ENCODE assay signal across 13 cellular contexts in the genomic region with DNA sequence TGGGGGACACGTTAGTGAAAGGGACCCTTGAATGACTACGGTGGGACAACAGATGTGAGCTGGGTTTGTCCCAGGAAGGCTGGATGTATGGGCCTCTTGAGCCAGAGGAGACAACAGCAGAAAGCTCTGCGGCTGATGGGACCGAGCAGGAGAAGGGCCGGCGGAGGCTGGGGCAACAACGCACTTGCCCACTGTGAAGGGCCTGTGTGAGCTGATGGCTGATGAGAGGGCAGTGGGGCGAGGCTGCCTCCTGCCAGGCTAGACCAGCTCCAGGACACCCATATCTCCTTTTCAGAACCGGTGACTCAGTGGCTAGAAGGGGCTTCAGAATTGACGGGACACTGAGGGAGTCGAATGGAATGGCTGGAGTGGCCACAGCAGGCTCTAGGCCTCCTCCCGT.
A peak's percentile ranks its signal among the peaks of the same experiment; 100 is the strongest.
DNase-seq lines count a peak whose midpoint lies in the region; ATAC-seq, FAIRE-seq and TF ChIP-seq lines count a peak whose summit lies in the region.
"Had no signal": no experiment of that assay in that cellular context is flagged by ENCODE, and none has a peak within 500 bp of the region (broad histone marks: within the 10 kb centered on the region; RNA-seq: fewer than 3 reads in every experiment).

No MANE protein-coding gene starts in this region.

- H3K4me1 ChIP-seq in A549 (peaks cover 82% of the 10 kb centered on the region), mammary epithelial cell (ENCODE audit: insufficient read depth, low read length) (peaks cover 74% of the 10 kb centered on the region)

- no TSS peak for BruUV-seq in mammary epithelial cell (replicated peaks; lab: Mats Ljungman, UMichigan)

- H3K27me3 ChIP-seq in mammary epithelial cell (ENCODE audit: insufficient read depth, low read length), result no peaks in the 10 kb centered on the region
- H3K27me3 ChIP-seq: SJCRH30 had no signal

- POLR2A ChIA-PET in A549 (lab: Yijun Ruan, JAX), result no interaction called here

- H3K9me3 Mint-ChIP-seq in HFFc6 (no peaks in the 10 kb centered on the region), nephron (no peaks in the 10 kb centered on the region)
- H3K9me3 Mint-ChIP-seq: stimulated activated naive B cell treated with anti-CD40 and anti-IgM and Interleukin-4, amounts not matched to agents 10 μg/mL and 1 μg/mL and 100 μg/mL, for 72 hours had no signal

- H3K27ac ChIP-seq in A549, result peak overlapping the region; percentile 85 to 87
- peak overlapping the region; percentile 55 for H3K27ac ChIP-seq in mammary epithelial cell (ENCODE audit: insufficient read depth, low read depth, low read length)
- H3K27ac ChIP-seq: SJCRH30 had no signal

- peaks cover 80% of the 10 kb centered on the region for H3K4me1 Mint-ChIP-seq in HFFc6 (ENCODE audit: low read depth)
- peaks cover 85% of the 10 kb centered on the region for H3K4me1 Mint-ChIP-seq in nephron

- TF ChIP-seq CTCF in A549 (IDR thresholded peaks at IDR 0.05), result no peak
- no peak for TF ChIP-seq CTCF in HFFc6 (IDR thresholded peaks at IDR 0.05)
- TF ChIP-seq CTCF in mammary epithelial cell (conservative IDR thresholded peaks at IDR 0.05 in 1 of 2, IDR thresholded peaks at IDR 0.05 in 1 of 2; ENCODE audit: extremely low read depth in 1 of 2, insufficient read depth in 1 of 2, low read depth in 1 of 2, low read length in 2 of 2), result no peak
- no peak for TF ChIP-seq CTCF in nephron (IDR thresholded peaks at IDR 0.05; ENCODE audit: unreplicated experiment in 3 of 3)

- TF ChIP-seq POLR2A in A549 (IDR thresholded peaks at IDR 0.05; ENCODE audit: low read length), result no peak

- intact Hi-C loops in mammary epithelial cell (cut with micrococcal nuclease), result no loop called here

- TF ChIP-seq RAD21 in A549 (conservative IDR thresholded peaks at IDR 0.05 in 1 of 2, IDR thresholded peaks at IDR 0.05 in 1 of 2), result no peak

- H3K9me3 ChIP-seq in A549, result no peaks in the 10 kb centered on the region
- no peaks in the 10 kb centered on the region for H3K9me3 ChIP-seq in mammary epithelial cell (replicated peaks; ENCODE audit: insufficient read depth, low read length)
- H3K9me3 ChIP-seq: SJCRH30 had no signal

- WGBS in A549 (ENCODE audit: missing lambda C conversion rate), result 88% methylated on average over 12 of the region's 12 CpGs
- 88% methylated on average over 11 of the region's 12 CpGs for WGBS in mammary epithelial cell (ENCODE audit: low coverage, missing lambda C conversion rate)

- ATAC-seq in A549, result no peak
- ATAC-seq in HG03159 (IDR thresholded peaks at IDR 0.05; ENCODE audit: unreplicated experiment), result no peak
- ATAC-seq in HG03378 (IDR thresholded peaks at IDR 0.05; ENCODE audit: unreplicated experiment), result no peak

- H3K27me3 Mint-ChIP-seq in HFFc6 (ENCODE audit: insufficient read depth), result peaks cover 6% of the 10 kb centered on the region
- no peaks in the 10 kb centered on the region for H3K27me3 Mint-ChIP-seq in nephron (ENCODE audit: low read depth)
- H3K27me3 Mint-ChIP-seq: stimulated activated naive B cell treated with anti-CD40 and anti-IgM and Interleukin-4, amounts not matched to agents 10 μg/mL and 1 μg/mL and 100 μg/mL, for 72 hours had no signal

- H3K4me3 ChIP-seq in A549 (no peak overlapping the region), mammary epithelial cell (replicated peaks in 1 of 3; ENCODE audit: insufficient read depth in 1 of 3, low read depth in 2 of 3, low read length in 3 of 3) (no peak overlapping the region)
- H3K4me3 ChIP-seq: SJCRH30 had no signal

- H3K79me2 ChIP-seq in mammary epithelial cell (ENCODE audit: insufficient read depth, low read length), result peaks cover 97% of the 10 kb centered on the region

- no peak for TF ChIP-seq EP300 in A549 (IDR thresholded peaks at IDR 0.05)

- CTCF ChIA-PET in A549 (lab: Yijun Ruan, JAX) (interaction anchor here (0.8 to 4.8 kb wide), 6 partner anchors 16 to 105 kb away, joined by 3 to 22 read pairs (median 4); no protein-coding TSS in a partner anchor), mammary epithelial cell (lab: Charles Lee; ENCODE audit: low non-redundant PET) (no interaction called here)

- H3K9ac ChIP-seq in mammary epithelial cell (ENCODE audit: insufficient read depth, low read length), result no peak overlapping the region

- H2AFZ ChIP-seq in mammary epithelial cell (ENCODE audit: low read depth, low read length), result no peak overlapping the region

- no peak for DNase-seq in A549 (ENCODE audit: low read depth in 1 of 2, low spot score in 1 of 2)
- DNase-seq in HFFc6, result no peak
- no peak for DNase-seq in mammary epithelial cell
- DNase-seq in SW480 (ENCODE audit: low spot score), result no peak
- no peak for DNase-seq in NOMO-1 (lab: John Stamatoyannopoulos, UW; ENCODE audit: unreplicated experiment in 2 of 2)
- DNase-seq: activated CD8-positive, alpha-beta memory T cell treated with anti-CD3 and anti-CD28 coated beads, Interleukin-2, amount 50 U/mL, for 48 hours; NCI-H1436 treated with DMSO at 0.1 percent for 48 hours; SJCRH30; stimulated activated naive B cell treated with anti-CD40 and anti-IgM and Interleukin-4, amounts not matched to agents 10 μg/mL and 1 μg/mL and 100 μg/mL, for 72 hours had no signal

- H3K36me3 Mint-ChIP-seq in HFFc6 (ENCODE audit: low read depth), result 0 out of 2 replicates have a peak, but pooled peaks cover 5% of the 10 kb centered on the region
- no peaks in the 10 kb centered on the region for H3K36me3 Mint-ChIP-seq in nephron (ENCODE audit: low read depth)

- H4K20me1 ChIP-seq in mammary epithelial cell (ENCODE audit: insufficient read depth, low read length), result no peaks in the 10 kb centered on the region

- peak overlapping the region; percentile 71 for H3K4me2 ChIP-seq in A549
- no peak overlapping the region for H3K4me2 ChIP-seq in mammary epithelial cell (ENCODE audit: insufficient read depth, low read depth, low read length)

- dilution Hi-C loops in mammary epithelial cell (cut with HindIII; ENCODE audit: low sequenced_read_pairs), result no loop called here

- H3K27ac Mint-ChIP-seq in HFFc6 (peak overlapping the region; percentile 98), nephron (peak overlapping the region; percentile 63 to 95 (median 92))

- in situ Hi-C loops in mammary epithelial cell (cut with MboI; ENCODE audit: low sequenced_read_pairs in 2 of 2), result no loop called here

- no peak for FAIRE-seq in A549 (lab: Jason Lieb, UNC)
- FAIRE-seq: islet of Langerhans had no signal

- H3K36me3 ChIP-seq in mammary epithelial cell (ENCODE audit: insufficient read depth, low read length), result peaks cover 3% of the 10 kb centered on the region

- H3K4me3 Mint-ChIP-seq in HFFc6 (peak overlapping the region; percentile 41), nephron (no peak overlapping the region)

TF ChIP-seq in A549, 52 proteins besides CTCF, POLR2A, EP300 and RAD21:
- TF ChIP-seq CHD4 (IDR thresholded peaks at IDR 0.05; ENCODE audit: borderline replicate concordance) (no peak), TFCP2L1 (CRISPR knock-in tag; IDR thresholded peaks at IDR 0.05) (no peak), FOSB (CRISPR knock-in tag; IDR thresholded peaks at IDR 0.05) (no peak), CBX2 (IDR thresholded peaks at IDR 0.05; ENCODE audit: borderline replicate concordance, low read depth) (no peak), HOXB5 (CRISPR knock-in tag; IDR thresholded peaks at IDR 0.05) (no peak), GATA3 (IDR thresholded peaks at IDR 0.05; ENCODE audit: borderline replicate concordance) (no peak), HOXA7 (CRISPR knock-in tag; IDR thresholded peaks at IDR 0.05) (no peak), ZFP36 (IDR thresholded peaks at IDR 0.05; ENCODE audit: borderline replicate concordance, partially characterized antibody) (no peak), ESRRA (IDR thresholded peaks at IDR 0.05; ENCODE audit: borderline replicate concordance, low read length) (no peak), FOSL2 (IDR thresholded peaks at IDR 0.05) (no peak), FOSL2 (CRISPR knock-in tag; IDR thresholded peaks at IDR 0.05) (no peak), HEYL (CRISPR knock-in tag; IDR thresholded peaks at IDR 0.05) (no peak)
- TF ChIP-seq, protein P1, sequence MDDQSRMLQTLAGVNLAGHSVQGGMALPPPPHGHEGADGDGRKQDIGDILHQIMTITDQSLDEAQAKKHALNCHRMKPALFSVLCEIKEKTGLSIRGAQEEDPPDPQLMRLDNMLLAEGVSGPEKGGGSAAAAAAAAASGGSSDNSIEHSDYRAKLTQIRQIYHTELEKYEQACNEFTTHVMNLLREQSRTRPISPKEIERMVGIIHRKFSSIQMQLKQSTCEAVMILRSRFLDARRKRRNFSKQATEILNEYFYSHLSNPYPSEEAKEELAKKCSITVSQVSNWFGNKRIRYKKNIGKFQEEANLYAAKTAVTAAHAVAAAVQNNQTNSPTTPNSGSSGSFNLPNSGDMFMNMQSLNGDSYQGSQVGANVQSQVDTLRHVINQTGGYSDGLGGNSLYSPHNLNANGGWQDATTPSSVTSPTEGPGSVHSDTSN (IDR thresholded peaks at IDR 0.05), result no peak
- TF ChIP-seq, protein P2, sequence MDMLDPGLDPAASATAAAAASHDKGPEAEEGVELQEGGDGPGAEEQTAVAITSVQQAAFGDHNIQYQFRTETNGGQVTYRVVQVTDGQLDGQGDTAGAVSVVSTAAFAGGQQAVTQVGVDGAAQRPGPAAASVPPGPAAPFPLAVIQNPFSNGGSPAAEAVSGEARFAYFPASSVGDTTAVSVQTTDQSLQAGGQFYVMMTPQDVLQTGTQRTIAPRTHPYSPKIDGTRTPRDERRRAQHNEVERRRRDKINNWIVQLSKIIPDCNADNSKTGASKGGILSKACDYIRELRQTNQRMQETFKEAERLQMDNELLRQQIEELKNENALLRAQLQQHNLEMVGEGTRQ (IDR thresholded peaks at IDR 0.05), result no peak
- TF ChIP-seq, protein P3, sequence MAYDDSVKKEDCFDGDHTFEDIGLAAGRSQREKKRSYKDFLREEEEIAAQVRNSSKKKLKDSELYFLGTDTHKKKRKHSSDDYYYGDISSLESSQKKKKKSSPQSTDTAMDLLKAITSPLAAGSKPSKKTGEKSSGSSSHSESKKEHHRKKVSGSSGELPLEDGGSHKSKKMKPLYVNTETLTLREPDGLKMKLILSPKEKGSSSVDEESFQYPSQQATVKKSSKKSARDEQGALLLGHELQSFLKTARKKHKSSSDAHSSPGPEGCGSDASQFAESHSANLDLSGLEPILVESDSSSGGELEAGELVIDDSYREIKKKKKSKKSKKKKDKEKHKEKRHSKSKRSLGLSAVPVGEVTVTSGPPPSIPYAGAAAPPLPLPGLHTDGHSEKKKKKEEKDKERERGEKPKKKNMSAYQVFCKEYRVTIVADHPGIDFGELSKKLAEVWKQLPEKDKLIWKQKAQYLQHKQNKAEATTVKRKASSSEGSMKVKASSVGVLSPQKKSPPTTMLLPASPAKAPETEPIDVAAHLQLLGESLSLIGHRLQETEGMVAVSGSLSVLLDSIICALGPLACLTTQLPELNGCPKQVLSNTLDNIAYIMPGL (CRISPR knock-in tag; IDR thresholded peaks at IDR 0.05; ENCODE audit: borderline replicate concordance), result no peak
